1 cellular context compared by ENCODE assay signal in genomic region chr17:56440391-56440790, GRCh38.
TF ChIP-seq lines count a peak whose summit lies in the region.

No MANE protein-coding gene starts in this region.

TF ChIP-seq in HepG2, 621 proteins besides CTCF, POLR2A, EP300 and RAD21 (continued from another document):
- TF ChIP-seq HNF1A (IDR thresholded peaks at IDR 0.05; ENCODE audit: low read depth) (no peak), HNF1A (CRISPR knock-in tag; IDR thresholded peaks at IDR 0.05; ENCODE audit: borderline replicate concordance) (no peak), MYC (CRISPR knock-in tag; IDR thresholded peaks at IDR 0.05; ENCODE audit: borderline replicate concordance) (no peak), ZBTB8A (CRISPR knock-in tag; IDR thresholded peaks at IDR 0.05; ENCODE audit: borderline replicate concordance, low read depth) (no peak), DMAP1 (CRISPR knock-in tag; IDR thresholded peaks at IDR 0.05) (no peak), ZNF550 (CRISPR knock-in tag; IDR thresholded peaks at IDR 0.05; ENCODE audit: borderline replicate concordance) (no peak)
TF ChIP-seq in HepG2: peak in this region for 0.
